ENCODE assay signal across 1 cellular context in the genomic region with DNA sequence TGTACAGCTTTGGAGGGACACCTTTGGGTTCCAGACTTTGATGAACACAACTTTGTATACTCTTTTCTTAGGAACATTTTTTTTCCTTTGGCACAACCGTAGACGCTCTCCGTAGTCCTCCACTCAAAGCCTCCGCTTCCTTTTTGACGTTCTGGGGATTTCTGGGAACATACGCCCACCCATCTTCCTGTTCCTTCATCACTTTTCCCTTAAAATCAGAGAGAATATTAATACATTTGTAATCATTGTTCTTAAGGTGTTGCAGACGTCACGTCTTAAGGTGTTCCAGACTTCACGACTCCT.
TF ChIP-seq lines count a peak whose summit lies in the region.

No MANE protein-coding gene starts in this region.

TF ChIP-seq in endothelial cell of umbilical vein, 7 proteins besides CTCF, POLR2A, EP300 and RAD21:
- no peak for TF ChIP-seq EZH2 (IDR thresholded peaks at IDR 0.05; ENCODE audit: borderline replicate concordance, low read depth, low read length, severe bottlenecking)
- TF ChIP-seq GATA2 (IDR thresholded peaks at IDR 0.05; ENCODE audit: insufficient read depth, insufficient read length, low read depth, low read length), result no peak
- TF ChIP-seq, protein P1, sequence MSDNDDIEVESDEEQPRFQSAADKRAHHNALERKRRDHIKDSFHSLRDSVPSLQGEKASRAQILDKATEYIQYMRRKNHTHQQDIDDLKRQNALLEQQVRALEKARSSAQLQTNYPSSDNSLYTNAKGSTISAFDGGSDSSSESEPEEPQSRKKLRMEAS (IDR thresholded peaks at IDR 0.05; ENCODE audit: insufficient read depth, insufficient read length), result no peak
- TF ChIP-seq MYC (IDR thresholded peaks at IDR 0.05; ENCODE audit: low read depth, low read length), result no peak
- TF ChIP-seq POLR2AphosphoS5 (IDR thresholded peaks at IDR 0.05; ENCODE audit: insufficient read depth, low read depth, low read length), result no peak
- TF ChIP-seq FOS (IDR thresholded peaks at IDR 0.05; ENCODE audit: borderline replicate concordance, insufficient read depth, low read length), result no peak
- TF ChIP-seq JUN (IDR thresholded peaks at IDR 0.05; ENCODE audit: borderline replicate concordance, insufficient read depth, insufficient read length, low read depth), result no peak
